ENCODE assay signal across 1 cellular context in the genomic region with DNA sequence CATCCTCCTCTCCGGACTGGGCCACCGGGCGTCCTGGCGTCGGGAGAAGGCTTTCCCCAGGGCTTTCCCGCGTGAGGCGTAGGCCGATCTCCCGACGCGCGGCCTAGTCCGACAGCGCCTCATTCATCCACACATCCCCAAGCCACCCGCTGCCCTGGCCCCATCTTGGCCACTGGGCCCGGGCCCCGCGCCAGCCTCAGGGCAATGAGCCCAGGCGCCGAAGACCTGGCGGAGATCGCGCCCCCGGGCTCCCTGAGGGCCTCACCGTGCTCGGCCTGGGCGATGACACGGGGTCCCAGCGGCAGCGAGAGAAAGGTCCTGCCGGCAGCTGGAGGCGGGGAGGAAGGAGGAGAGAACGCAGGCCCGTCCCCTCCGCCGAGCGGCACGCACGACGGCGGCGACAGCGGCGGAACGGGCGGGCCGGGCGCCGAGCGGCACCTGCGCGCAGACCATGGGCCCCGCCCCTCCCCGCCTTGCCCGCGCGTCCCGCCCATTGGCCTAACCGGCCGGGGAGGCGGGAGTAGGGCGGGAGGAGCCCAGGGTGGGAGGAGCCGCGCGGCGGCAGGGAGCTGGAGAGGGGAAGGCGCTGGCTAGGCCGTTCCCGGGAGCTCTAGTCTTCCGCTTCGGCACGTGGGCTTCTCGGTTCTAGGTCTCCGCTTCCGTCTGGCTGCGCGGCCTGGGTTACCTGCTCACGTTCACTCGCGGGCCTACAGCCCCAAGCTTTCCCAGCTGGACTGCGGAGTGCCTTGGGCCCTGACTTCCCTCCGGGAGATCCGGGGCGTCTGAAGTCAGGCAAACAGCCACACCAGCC.
TF ChIP-seq lines count a peak whose summit lies in the region.

OLA1 (minus strand) TSS at position 346 of the 811 bp plus-strand sequence. CDS start 1,717 bp downstream, outside the sequence.

TF ChIP-seq in HepG2, 621 proteins besides CTCF, POLR2A, EP300 and RAD21 (continued from another document and continues in another):
- TF ChIP-seq ZNF256 (CRISPR knock-in tag; conservative IDR thresholded peaks at IDR 0.05): peak; percentile 92
- TF ChIP-seq ZBTB42 (CRISPR knock-in tag; IDR thresholded peaks at IDR 0.05): peak; percentile 85
- TF ChIP-seq, protein P1, sequence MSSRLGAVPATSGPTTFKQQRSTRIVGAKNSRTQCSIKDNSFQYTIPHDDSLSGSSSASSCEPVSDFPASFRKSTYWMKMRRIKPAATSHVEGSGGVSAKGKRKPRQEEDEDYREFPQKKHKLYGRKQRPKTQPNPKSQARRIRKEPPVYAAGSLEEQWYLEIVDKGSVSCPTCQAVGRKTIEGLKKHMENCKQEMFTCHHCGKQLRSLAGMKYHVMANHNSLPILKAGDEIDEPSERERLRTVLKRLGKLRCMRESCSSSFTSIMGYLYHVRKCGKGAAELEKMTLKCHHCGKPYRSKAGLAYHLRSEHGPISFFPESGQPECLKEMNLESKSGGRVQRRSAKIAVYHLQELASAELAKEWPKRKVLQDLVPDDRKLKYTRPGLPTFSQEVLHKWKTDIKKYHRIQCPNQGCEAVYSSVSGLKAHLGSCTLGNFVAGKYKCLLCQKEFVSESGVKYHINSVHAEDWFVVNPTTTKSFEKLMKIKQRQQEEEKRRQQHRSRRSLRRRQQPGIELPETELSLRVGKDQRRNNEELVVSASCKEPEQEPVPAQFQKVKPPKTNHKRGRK (CRISPR knock-in tag; IDR thresholded peaks at IDR 0.05): no peak
- TF ChIP-seq ELK4 (CRISPR knock-in tag; IDR thresholded peaks at IDR 0.05; ENCODE audit: borderline replicate concordance): peak; percentile 79; the same call in 1 of the 2 replicates
- peak; percentile 98 for TF ChIP-seq ZNF230 (CRISPR knock-in tag; IDR thresholded peaks at IDR 0.05)
- TF ChIP-seq ATF5 (CRISPR knock-in tag; IDR thresholded peaks at IDR 0.05; ENCODE audit: low read depth): 0 out of 2 replicates have a peak, but pooled peaks have one; percentile 71
- peak; percentile 99 for TF ChIP-seq SP4 (CRISPR knock-in tag; IDR thresholded peaks at IDR 0.05)
- TF ChIP-seq ZNF30 (CRISPR knock-in tag; IDR thresholded peaks at IDR 0.05): no peak; the same call in 1 of the 2 replicates
- TF ChIP-seq, protein P2, sequence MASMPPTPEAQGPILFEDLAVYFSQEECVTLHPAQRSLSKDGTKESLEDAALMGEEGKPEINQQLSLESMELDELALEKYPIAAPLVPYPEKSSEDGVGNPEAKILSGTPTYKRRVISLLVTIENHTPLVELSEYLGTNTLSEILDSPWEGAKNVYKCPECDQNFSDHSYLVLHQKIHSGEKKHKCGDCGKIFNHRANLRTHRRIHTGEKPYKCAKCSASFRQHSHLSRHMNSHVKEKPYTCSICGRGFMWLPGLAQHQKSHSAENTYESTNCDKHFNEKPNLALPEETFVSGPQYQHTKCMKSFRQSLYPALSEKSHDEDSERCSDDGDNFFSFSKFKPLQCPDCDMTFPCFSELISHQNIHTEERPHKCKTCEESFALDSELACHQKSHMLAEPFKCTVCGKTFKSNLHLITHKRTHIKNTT (CRISPR knock-in tag; IDR thresholded peaks at IDR 0.05): 0 out of 2 replicates have a peak, but pooled peaks have one; percentile 60
- peak; percentile 19; the same call in 1 of the 2 replicates for TF ChIP-seq TBP (CRISPR knock-in tag; IDR thresholded peaks at IDR 0.05)
- peak; percentile 93; the same call in 1 of the 2 replicates for TF ChIP-seq NFE2L1 (CRISPR knock-in tag; IDR thresholded peaks at IDR 0.05; ENCODE audit: borderline replicate concordance)
- TF ChIP-seq ZZZ3 (CRISPR knock-in tag; IDR thresholded peaks at IDR 0.05; ENCODE audit: borderline replicate concordance): no peak
- peak; percentile 53; the same call in 1 of the 2 replicates for TF ChIP-seq ZFP37 (CRISPR knock-in tag; IDR thresholded peaks at IDR 0.05; ENCODE audit: borderline replicate concordance)
- TF ChIP-seq ZNF12 (CRISPR knock-in tag; IDR thresholded peaks at IDR 0.05): peak; percentile 37; the same call in 1 of the 2 replicates
- TF ChIP-seq, protein P3, sequence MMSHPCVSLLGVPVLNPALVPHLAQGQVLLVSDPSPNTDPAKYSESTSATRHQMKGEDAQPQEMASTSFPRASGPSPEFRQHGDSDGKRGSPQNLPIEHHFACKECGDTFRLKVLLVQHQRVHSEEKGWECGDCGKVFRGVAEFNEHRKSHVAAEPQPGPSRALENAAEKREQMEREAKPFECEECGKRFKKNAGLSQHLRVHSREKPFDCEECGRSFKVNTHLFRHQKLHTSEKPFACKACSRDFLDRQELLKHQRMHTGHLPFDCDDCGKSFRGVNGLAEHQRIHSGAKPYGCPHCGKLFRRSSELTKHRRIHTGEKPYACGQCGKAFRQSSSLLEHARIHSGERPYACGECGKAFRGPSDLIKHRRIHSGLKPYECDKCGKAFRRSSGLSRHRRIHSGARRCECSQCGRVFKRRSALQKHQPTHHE (CRISPR knock-in tag; IDR thresholded peaks at IDR 0.05; ENCODE audit: borderline replicate concordance): peak; percentile 89
- TF ChIP-seq ZNF589 (CRISPR knock-in tag; conservative IDR thresholded peaks at IDR 0.05): peak; percentile 95; the same call in 1 of the 2 replicates
- TF ChIP-seq MIER3 (CRISPR knock-in tag; IDR thresholded peaks at IDR 0.05; ENCODE audit: borderline replicate concordance): no peak
- peak; percentile 89 for TF ChIP-seq IRX3 (CRISPR knock-in tag; IDR thresholded peaks at IDR 0.05; ENCODE audit: borderline replicate concordance, low read depth)
- TF ChIP-seq NR2F1 (CRISPR knock-in tag; IDR thresholded peaks at IDR 0.05): peak in 1 of 2 experiments; percentile 71; a peak in 1 of 4 replicates
- TF ChIP-seq ZKSCAN1 (IDR thresholded peaks at IDR 0.05; ENCODE audit: low read length): no peak
- TF ChIP-seq, protein P4, sequence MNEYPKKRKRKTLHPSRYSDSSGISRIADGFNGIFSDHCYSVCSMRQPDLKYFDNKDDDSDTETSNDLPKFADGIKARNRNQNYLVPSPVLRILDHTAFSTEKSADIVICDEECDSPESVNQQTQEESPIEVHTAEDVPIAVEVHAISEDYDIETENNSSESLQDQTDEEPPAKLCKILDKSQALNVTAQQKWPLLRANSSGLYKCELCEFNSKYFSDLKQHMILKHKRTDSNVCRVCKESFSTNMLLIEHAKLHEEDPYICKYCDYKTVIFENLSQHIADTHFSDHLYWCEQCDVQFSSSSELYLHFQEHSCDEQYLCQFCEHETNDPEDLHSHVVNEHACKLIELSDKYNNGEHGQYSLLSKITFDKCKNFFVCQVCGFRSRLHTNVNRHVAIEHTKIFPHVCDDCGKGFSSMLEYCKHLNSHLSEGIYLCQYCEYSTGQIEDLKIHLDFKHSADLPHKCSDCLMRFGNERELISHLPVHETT (CRISPR knock-in tag; conservative IDR thresholded peaks at IDR 0.05): no peak
- TF ChIP-seq, protein P5, sequence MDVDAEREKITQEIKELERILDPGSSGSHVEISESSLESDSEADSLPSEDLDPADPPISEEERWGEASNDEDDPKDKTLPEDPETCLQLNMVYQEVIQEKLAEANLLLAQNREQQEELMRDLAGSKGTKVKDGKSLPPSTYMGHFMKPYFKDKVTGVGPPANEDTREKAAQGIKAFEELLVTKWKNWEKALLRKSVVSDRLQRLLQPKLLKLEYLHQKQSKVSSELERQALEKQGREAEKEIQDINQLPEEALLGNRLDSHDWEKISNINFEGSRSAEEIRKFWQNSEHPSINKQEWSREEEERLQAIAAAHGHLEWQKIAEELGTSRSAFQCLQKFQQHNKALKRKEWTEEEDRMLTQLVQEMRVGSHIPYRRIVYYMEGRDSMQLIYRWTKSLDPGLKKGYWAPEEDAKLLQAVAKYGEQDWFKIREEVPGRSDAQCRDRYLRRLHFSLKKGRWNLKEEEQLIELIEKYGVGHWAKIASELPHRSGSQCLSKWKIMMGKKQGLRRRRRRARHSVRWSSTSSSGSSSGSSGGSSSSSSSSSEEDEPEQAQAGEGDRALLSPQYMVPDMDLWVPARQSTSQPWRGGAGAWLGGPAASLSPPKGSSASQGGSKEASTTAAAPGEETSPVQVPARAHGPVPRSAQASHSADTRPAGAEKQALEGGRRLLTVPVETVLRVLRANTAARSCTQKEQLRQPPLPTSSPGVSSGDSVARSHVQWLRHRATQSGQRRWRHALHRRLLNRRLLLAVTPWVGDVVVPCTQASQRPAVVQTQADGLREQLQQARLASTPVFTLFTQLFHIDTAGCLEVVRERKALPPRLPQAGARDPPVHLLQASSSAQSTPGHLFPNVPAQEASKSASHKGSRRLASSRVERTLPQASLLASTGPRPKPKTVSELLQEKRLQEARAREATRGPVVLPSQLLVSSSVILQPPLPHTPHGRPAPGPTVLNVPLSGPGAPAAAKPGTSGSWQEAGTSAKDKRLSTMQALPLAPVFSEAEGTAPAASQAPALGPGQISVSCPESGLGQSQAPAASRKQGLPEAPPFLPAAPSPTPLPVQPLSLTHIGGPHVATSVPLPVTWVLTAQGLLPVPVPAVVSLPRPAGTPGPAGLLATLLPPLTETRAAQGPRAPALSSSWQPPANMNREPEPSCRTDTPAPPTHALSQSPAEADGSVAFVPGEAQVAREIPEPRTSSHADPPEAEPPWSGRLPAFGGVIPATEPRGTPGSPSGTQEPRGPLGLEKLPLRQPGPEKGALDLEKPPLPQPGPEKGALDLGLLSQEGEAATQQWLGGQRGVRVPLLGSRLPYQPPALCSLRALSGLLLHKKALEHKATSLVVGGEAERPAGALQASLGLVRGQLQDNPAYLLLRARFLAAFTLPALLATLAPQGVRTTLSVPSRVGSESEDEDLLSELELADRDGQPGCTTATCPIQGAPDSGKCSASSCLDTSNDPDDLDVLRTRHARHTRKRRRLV (CRISPR knock-in tag; IDR thresholded peaks at IDR 0.05): no peak
- TF ChIP-seq THAP11 (CRISPR knock-in tag; IDR thresholded peaks at IDR 0.05): no peak; the same call in none of the 2 replicates
- TF ChIP-seq SIX4 (CRISPR knock-in tag; IDR thresholded peaks at IDR 0.05): no peak
- TF ChIP-seq JARID2 (CRISPR knock-in tag; IDR thresholded peaks at IDR 0.05; ENCODE audit: insufficient replicate concordance): peak; percentile 72
- no peak for TF ChIP-seq SMC3 (IDR thresholded peaks at IDR 0.05; ENCODE audit: low read length)
- peak; percentile 100 for TF ChIP-seq ZFY (CRISPR knock-in tag; IDR thresholded peaks at IDR 0.05)
- TF ChIP-seq, protein P6, sequence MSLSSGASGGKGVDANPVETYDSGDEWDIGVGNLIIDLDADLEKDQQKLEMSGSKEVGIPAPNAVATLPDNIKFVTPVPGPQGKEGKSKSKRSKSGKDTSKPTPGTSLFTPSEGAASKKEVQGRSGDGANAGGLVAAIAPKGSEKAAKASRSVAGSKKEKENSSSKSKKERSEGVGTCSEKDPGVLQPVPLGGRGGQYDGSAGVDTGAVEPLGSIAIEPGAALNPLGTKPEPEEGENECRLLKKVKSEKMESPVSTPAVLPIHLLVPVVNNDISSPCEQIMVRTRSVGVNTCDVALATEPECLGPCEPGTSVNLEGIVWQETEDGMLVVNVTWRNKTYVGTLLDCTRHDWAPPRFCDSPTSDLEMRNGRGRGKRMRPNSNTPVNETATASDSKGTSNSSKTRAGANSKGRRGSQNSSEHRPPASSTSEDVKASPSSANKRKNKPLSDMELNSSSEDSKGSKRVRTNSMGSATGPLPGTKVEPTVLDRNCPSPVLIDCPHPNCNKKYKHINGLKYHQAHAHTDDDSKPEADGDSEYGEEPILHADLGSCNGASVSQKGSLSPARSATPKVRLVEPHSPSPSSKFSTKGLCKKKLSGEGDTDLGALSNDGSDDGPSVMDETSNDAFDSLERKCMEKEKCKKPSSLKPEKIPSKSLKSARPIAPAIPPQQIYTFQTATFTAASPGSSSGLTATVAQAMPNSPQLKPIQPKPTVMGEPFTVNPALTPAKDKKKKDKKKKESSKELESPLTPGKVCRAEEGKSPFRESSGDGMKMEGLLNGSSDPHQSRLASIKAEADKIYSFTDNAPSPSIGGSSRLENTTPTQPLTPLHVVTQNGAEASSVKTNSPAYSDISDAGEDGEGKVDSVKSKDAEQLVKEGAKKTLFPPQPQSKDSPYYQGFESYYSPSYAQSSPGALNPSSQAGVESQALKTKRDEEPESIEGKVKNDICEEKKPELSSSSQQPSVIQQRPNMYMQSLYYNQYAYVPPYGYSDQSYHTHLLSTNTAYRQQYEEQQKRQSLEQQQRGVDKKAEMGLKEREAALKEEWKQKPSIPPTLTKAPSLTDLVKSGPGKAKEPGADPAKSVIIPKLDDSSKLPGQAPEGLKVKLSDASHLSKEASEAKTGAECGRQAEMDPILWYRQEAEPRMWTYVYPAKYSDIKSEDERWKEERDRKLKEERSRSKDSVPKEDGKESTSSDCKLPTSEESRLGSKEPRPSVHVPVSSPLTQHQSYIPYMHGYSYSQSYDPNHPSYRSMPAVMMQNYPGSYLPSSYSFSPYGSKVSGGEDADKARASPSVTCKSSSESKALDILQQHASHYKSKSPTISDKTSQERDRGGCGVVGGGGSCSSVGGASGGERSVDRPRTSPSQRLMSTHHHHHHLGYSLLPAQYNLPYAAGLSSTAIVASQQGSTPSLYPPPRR (CRISPR knock-in tag; IDR thresholded peaks at IDR 0.05; ENCODE audit: borderline replicate concordance): peak; percentile 66
- 0 out of 2 replicates have a peak, but pooled peaks have one; percentile 61 for TF ChIP-seq PREB (CRISPR knock-in tag; IDR thresholded peaks at IDR 0.05)
- no peak; the same call in none of the 2 replicates for TF ChIP-seq ZNF768 (CRISPR knock-in tag; IDR thresholded peaks at IDR 0.05)
